In the genomic region with DNA sequence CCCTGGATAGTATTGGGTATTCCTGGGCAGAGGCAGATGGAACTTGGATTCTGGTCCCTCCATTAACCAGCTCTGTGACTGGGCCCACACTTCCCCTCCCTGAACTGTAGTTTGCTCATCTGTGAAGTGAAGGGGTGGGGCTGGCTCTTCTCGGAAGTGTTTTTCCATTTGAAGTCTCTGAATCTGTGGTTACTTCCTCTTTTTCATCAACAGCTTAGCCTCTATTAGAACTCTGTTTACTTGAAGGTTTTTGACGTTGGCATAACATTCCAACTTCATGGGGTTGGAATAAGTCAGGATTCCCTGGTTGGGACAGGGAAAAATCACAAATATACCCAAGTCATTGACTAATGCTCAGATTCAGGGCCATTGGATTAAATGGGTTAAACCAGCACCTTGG, we compare ENCODE assay signal across 8 cellular contexts. TPM values are rescaled to one million over a fixed set of nuclear protein-coding genes. Genes with fewer than 3 reads are reported as not detected.
DNase-seq lines count a peak whose midpoint lies in the region; ATAC-seq and TF ChIP-seq lines count a peak whose summit lies in the region.

No MANE protein-coding gene starts in this region.

- H3K27ac ChIP-seq in CD4-positive, alpha-beta T cell (ENCODE audit: low read depth, low read length): peak overlapping the region; percentile 40
- H3K27ac ChIP-seq in rectal smooth muscle tissue (ENCODE audit: low read depth, low read length): no peak overlapping the region
- no peak overlapping the region for H3K27ac ChIP-seq in psoas muscle

- H3K4me1 Mint-ChIP-seq in CD4-positive, alpha-beta T cell (ENCODE audit: low read depth): peaks cover 84% of the 10 kb centered on the region
- peaks cover 77% of the 10 kb centered on the region for H3K4me1 Mint-ChIP-seq in activated CD8-positive, alpha-beta T cell treated with anti-CD3 and anti-CD28 coated beads, Interleukin-2, amount 10 ng/mL, durations not matched to agents 7 days and 5 days (ENCODE audit: low read depth)

- H3K9me3 ChIP-seq in CD4-positive, alpha-beta T cell (ENCODE audit: control insufficient read depth, low read length): no peaks in the 10 kb centered on the region
- no peaks in the 10 kb centered on the region for H3K9me3 ChIP-seq in psoas muscle

- no peak overlapping the region for H3K9ac ChIP-seq in rectal smooth muscle tissue (ENCODE audit: low read length)

- H3K36me3 ChIP-seq in rectal smooth muscle tissue (ENCODE audit: control insufficient read depth, insufficient read depth, low read length) (no peaks in the 10 kb centered on the region), psoas muscle (ENCODE audit: insufficient read depth in 1 of 2, low read depth in 1 of 2) (no peaks in the 10 kb centered on the region)

- CTCF ChIA-PET in CD4-positive, alpha-beta T cell (lab: Charles Lee): interaction anchor here (1.2 to 1.7 kb wide), 3 partner anchors 9 to 128 kb away, joined by 3 to 6 read pairs (median 4); no protein-coding TSS in a partner anchor
- CTCF ChIA-PET in activated CD8-positive, alpha-beta T cell treated with anti-CD3 and anti-CD28 coated beads, Interleukin-2, amount 10 ng/mL, durations not matched to agents 7 days and 5 days (lab: Charles Lee): interaction anchor here (1.1 to 7.2 kb wide), 11 partner anchors 11 to 129 kb away, joined by 3 to 89 read pairs (median 9); no protein-coding TSS in a partner anchor

- peak overlapping the region; percentile 16 for H3K4me3 ChIP-seq in rectal smooth muscle tissue (ENCODE audit: low read length)
- no peak overlapping the region for H3K4me3 ChIP-seq in psoas muscle

- WGBS in psoas muscle, 3 donors: 39 to 64% (median 44%) methylated on average over 2 of the region's 2 CpGs

- TF ChIP-seq CTCF in CD4-positive, alpha-beta T cell (IDR thresholded peaks at IDR 0.05): no peak
- TF ChIP-seq CTCF in psoas muscle (IDR thresholded peaks at IDR 0.05): no peak

- no peaks in the 10 kb centered on the region for H3K9me3 Mint-ChIP-seq in CD4-positive, alpha-beta T cell
- H3K9me3 Mint-ChIP-seq in activated CD8-positive, alpha-beta T cell treated with anti-CD3 and anti-CD28 coated beads, Interleukin-2, amount 10 ng/mL, durations not matched to agents 7 days and 5 days (ENCODE audit: insufficient read depth): no peaks in the 10 kb centered on the region

- peaks cover 53% of the 10 kb centered on the region for H3K36me3 Mint-ChIP-seq in CD4-positive, alpha-beta T cell (ENCODE audit: low read depth)
- peaks cover 73% of the 10 kb centered on the region for H3K36me3 Mint-ChIP-seq in activated CD8-positive, alpha-beta T cell treated with anti-CD3 and anti-CD28 coated beads, Interleukin-2, amount 10 ng/mL, durations not matched to agents 7 days and 5 days (ENCODE audit: low read depth)

- H3K27me3 Mint-ChIP-seq in CD4-positive, alpha-beta T cell: no peaks in the 10 kb centered on the region
- H3K27me3 Mint-ChIP-seq in activated CD8-positive, alpha-beta T cell treated with anti-CD3 and anti-CD28 coated beads, Interleukin-2, amount 10 ng/mL, durations not matched to agents 7 days and 5 days (ENCODE audit: low read depth): no peaks in the 10 kb centered on the region

- POLR2A ChIA-PET in CD4-positive, alpha-beta T cell (lab: Charles Lee): interaction anchor here (0.6 to 7.2 kb wide), 18 partner anchors 9 to 190 kb away, joined by 3 to 98 read pairs (median 4); a partner anchor contains a TSS
- POLR2A ChIA-PET in activated CD8-positive, alpha-beta T cell treated with anti-CD3 and anti-CD28 coated beads, Interleukin-2, amount 10 ng/mL, durations not matched to agents 7 days and 5 days (lab: Charles Lee): interaction anchor here (0.7 to 6.4 kb wide), 6 partner anchors 9 to 299 kb away, joined by 3 to 46 read pairs (median 4); a partner anchor contains a TSS

- no peaks in the 10 kb centered on the region for H3K27me3 ChIP-seq in CD4-positive, alpha-beta T cell (ENCODE audit: control insufficient read depth, insufficient read depth, low read length)
- H3K27me3 ChIP-seq in rectal smooth muscle tissue (ENCODE audit: control insufficient read depth, insufficient read depth, low read length) (no peaks in the 10 kb centered on the region), psoas muscle (ENCODE audit: insufficient read depth in 3 of 3, low read length in 2 of 3) (no peaks in the 10 kb centered on the region)

- DNase-seq in CD4-positive, alpha-beta T cell: peak; percentile 14 to 67 (median 44)
- DNase-seq in activated CD8-positive, alpha-beta T cell treated with anti-CD3 and anti-CD28 coated beads, Interleukin-2, amount 10 ng/mL, durations not matched to agents 7 days and 5 days: peak; percentile 74
- DNase-seq in cerebellum (ENCODE audit: low spot score) (no peak), inferior parietal cortex (ENCODE audit: extremely low spot score) (no peak), psoas muscle (no peak)

- H3K4me3 Mint-ChIP-seq in CD4-positive, alpha-beta T cell: peak overlapping the region; percentile 97
- H3K4me3 Mint-ChIP-seq in activated CD8-positive, alpha-beta T cell treated with anti-CD3 and anti-CD28 coated beads, Interleukin-2, amount 10 ng/mL, durations not matched to agents 7 days and 5 days: peak overlapping the region; percentile 91

- peak; percentile 66 for ATAC-seq in CD4-positive, alpha-beta T cell (ENCODE audit: poor library complexity)
- ATAC-seq in GM21360 (IDR thresholded peaks at IDR 0.05; ENCODE audit: unreplicated experiment) (peak; percentile 62), HG03575 (IDR thresholded peaks at IDR 0.05; ENCODE audit: extremely low read depth, insufficient number of reproducible peaks, low FRiP score, unreplicated experiment) (peak; percentile 43), psoas muscle (no peak)
- ATAC-seq in activated CD8-positive, alpha-beta T cell treated with anti-CD3 and anti-CD28 coated beads, Interleukin-2, amount 10 ng/mL, durations not matched to agents 7 days and 5 days: peak; percentile 52

- intact Hi-C loops in CD4-positive, alpha-beta T cell (cut with DNase I, micrococcal nuclease): loop anchor here in 1 of 2 experiments (1.0 to 10.0 kb wide), 2 partner anchors 20 to 46 kb away; no protein-coding TSS in a partner anchor
- intact Hi-C loops in psoas muscle (cut with DNase I): no loop called here

- H3K27ac Mint-ChIP-seq in CD4-positive, alpha-beta T cell: peak overlapping the region; percentile 97
- H3K27ac Mint-ChIP-seq in activated CD8-positive, alpha-beta T cell treated with anti-CD3 and anti-CD28 coated beads, Interleukin-2, amount 10 ng/mL, durations not matched to agents 7 days and 5 days: peak overlapping the region; percentile 87

- H3K4me1 ChIP-seq in rectal smooth muscle tissue (ENCODE audit: control insufficient read depth, insufficient read depth, low read length): peaks cover 5% of the 10 kb centered on the region
- peaks cover 42% of the 10 kb centered on the region for H3K4me1 ChIP-seq in psoas muscle

RNA-seq across cellular contexts. Expression of a gene that starts 3.6 kb away (rescaled TPM):
- 10 to 100 TPM; 13.5 to 14.5 TPM for total RNA-seq in CD4-positive, alpha-beta T cell
- total RNA-seq in activated CD8-positive, alpha-beta T cell treated with anti-CD3 and anti-CD28 coated beads, Interleukin-2, amount 10 ng/mL, durations not matched to agents 7 days and 5 days: 10 to 100 TPM; 50.8 to 51.0 TPM
- total RNA-seq in cerebellum: 1.00 TPM
- 10 to 100 TPM in 3 of 4 donors, 1 to 10 TPM in 1; 6.2 to 18.4 (median 14.6) TPM for total RNA-seq in psoas muscle
- polyA plus RNA-seq in psoas muscle: 10 to 100 TPM in 1 of 3 donors, 1 to 10 TPM in 2; 5.7 to 48.0 (median 7.7) TPM

Comparison
In these comparisons a context has a peak if more than half of its experiments do, and no peak if none do; other contexts are left out.
1. ATAC-seq: peak in CD4-positive, alpha-beta T cell (single experiment), GM21360 (single experiment), HG03575 (single experiment) and activated CD8-positive, alpha-beta T cell treated with anti-CD3 and anti-CD28 coated beads, Interleukin-2, amount 10 ng/mL, durations not matched to agents 7 days and 5 days (single experiment); none in psoas muscle (0 of 4).
2. DNase-seq: peak in CD4-positive, alpha-beta T cell (10 of 10) and activated CD8-positive, alpha-beta T cell treated with anti-CD3 and anti-CD28 coated beads, Interleukin-2, amount 10 ng/mL, durations not matched to agents 7 days and 5 days (single experiment); none in cerebellum (single experiment), inferior parietal cortex (single experiment) and psoas muscle (0 of 2).